Comparison of ENCODE assay signal across 18 cellular contexts in genomic region chr17:57278740-57279387, GRCh38. TPM values are rescaled to one million over a fixed set of nuclear protein-coding genes. Genes with fewer than 3 reads are reported as not detected.
DNase-seq lines count a peak whose midpoint lies in the region; ATAC-seq and TF ChIP-seq lines count a peak whose summit lies in the region.
"Had no signal": no experiment of that assay in that cellular context is flagged by ENCODE, and none has a peak within 500 bp of the region (broad histone marks: within the 10 kb centered on the region; RNA-seq: fewer than 3 reads in every experiment).

No MANE protein-coding gene starts in this region.

- peak; percentile 21 to 49 for TF ChIP-seq RAD21 in liver (IDR thresholded peaks at IDR 0.05)

- no peak for TF ChIP-seq CTCF in activated CD8-positive, alpha-beta T cell treated with anti-CD3 and anti-CD28 coated beads for 36 hours (IDR thresholded peaks at IDR 0.05)
- no peak for TF ChIP-seq CTCF in liver (IDR thresholded peaks at IDR 0.05; ENCODE audit: low read depth, low read length, missing input control)

- WGBS in liver = 66% methylated on average over 10 of the region's 10 CpGs

- intact Hi-C loops in activated CD8-positive, alpha-beta T cell treated with anti-CD3 and anti-CD28 coated beads for 36 hours (cut with micrococcal nuclease) = no loop called here

- DNase-seq in activated CD8-positive, alpha-beta T cell treated with anti-CD3 and anti-CD28 coated beads, Interleukin-2, amount 10 ng/mL, durations not matched to agents 7 days and 5 days = no peak
- DNase-seq in activated CD8-positive, alpha-beta T cell treated with anti-CD3 and anti-CD28 coated beads for 36 hours = no peak
- no peak for DNase-seq in stimulated activated effector memory CD8-positive, alpha-beta T cell treated with anti-CD3 and anti-CD28 coated beads, Interleukin-12 subunit alpha, Interleukin-12 subunit beta, amount 100 ng/mL, for 72 hours (ENCODE audit: low spot score in 2 of 2)
- DNase-seq in NK-92 (lab: John Stamatoyannopoulos, UW; ENCODE audit: unreplicated experiment) = no peak
- DNase-seq: DMS153, EL, Kasumi-1, NCI-H1105, NCI-H187, NCI-H2171, NCI-H446 treated with DMSO at 0.1 percent for 48 hours, NCI-H774, PC-9 had no signal

- no peak overlapping the region for H3K4me3 Mint-ChIP-seq in activated CD8-positive, alpha-beta T cell treated with anti-CD3 and anti-CD28 coated beads, Interleukin-2, amount 10 ng/mL, durations not matched to agents 7 days and 5 days
- H3K4me3 Mint-ChIP-seq in activated CD8-positive, alpha-beta T cell treated with anti-CD3 and anti-CD28 coated beads for 36 hours = no peak overlapping the region
- H3K4me3 Mint-ChIP-seq in activated T-helper 17 cell treated with anti-CD3 and anti-CD28 coated beads, Interleukin-2, amount 50 U/mL, for 72 hours = peak overlapping the region; percentile 80
- no peak overlapping the region for H3K4me3 Mint-ChIP-seq in stimulated activated effector memory CD8-positive, alpha-beta T cell treated with anti-CD3 and anti-CD28 coated beads, Interleukin-12 subunit alpha, Interleukin-12 subunit beta, amount 100 ng/mL, for 72 hours

- H3K4me1 ChIP-seq in liver (ENCODE audit: control insufficient read depth in 4 of 4, insufficient read depth in 4 of 4, low read length in 3 of 4) = peaks cover 6 to 12% (median 9%) of the 10 kb centered on the region in 4 donors
- H3K4me1 ChIP-seq: SJSA1 had no signal

- H3K27me3 Mint-ChIP-seq in activated CD8-positive, alpha-beta T cell treated with anti-CD3 and anti-CD28 coated beads, Interleukin-2, amount 10 ng/mL, durations not matched to agents 7 days and 5 days (ENCODE audit: low read depth) = no peaks in the 10 kb centered on the region
- no peaks in the 10 kb centered on the region for H3K27me3 Mint-ChIP-seq in activated CD8-positive, alpha-beta T cell treated with anti-CD3 and anti-CD28 coated beads for 36 hours
- H3K27me3 Mint-ChIP-seq in activated T-helper 17 cell treated with anti-CD3 and anti-CD28 coated beads, Interleukin-2, amount 50 U/mL, for 72 hours = no peaks in the 10 kb centered on the region

- H3K27me3 ChIP-seq in liver (ENCODE audit: control insufficient read depth in 4 of 4, insufficient read depth in 4 of 4, low read length in 3 of 4) = no peaks in the 10 kb centered on the region
- H3K27me3 ChIP-seq: SJSA1 had no signal

- no peak overlapping the region for H3K4me3 ChIP-seq in liver (ENCODE audit: low read depth in 1 of 3, low read length in 3 of 3)
- H3K4me3 ChIP-seq: PC-9, SJSA1 had no signal

- no peaks in the 10 kb centered on the region for H3K9me3 Mint-ChIP-seq in activated CD8-positive, alpha-beta T cell treated with anti-CD3 and anti-CD28 coated beads, Interleukin-2, amount 10 ng/mL, durations not matched to agents 7 days and 5 days (ENCODE audit: insufficient read depth)
- no peaks in the 10 kb centered on the region for H3K9me3 Mint-ChIP-seq in activated CD8-positive, alpha-beta T cell treated with anti-CD3 and anti-CD28 coated beads for 36 hours
- H3K9me3 Mint-ChIP-seq in activated T-helper 17 cell treated with anti-CD3 and anti-CD28 coated beads, Interleukin-2, amount 50 U/mL, for 72 hours = no peaks in the 10 kb centered on the region
- no peaks in the 10 kb centered on the region for H3K9me3 Mint-ChIP-seq in stimulated activated effector memory CD8-positive, alpha-beta T cell treated with anti-CD3 and anti-CD28 coated beads, Interleukin-12 subunit alpha, Interleukin-12 subunit beta, amount 100 ng/mL, for 72 hours

- no peaks in the 10 kb centered on the region for H3K9me3 ChIP-seq in liver (ENCODE audit: control insufficient read depth in 4 of 4, low read length in 3 of 4)
- H3K9me3 ChIP-seq: SJSA1 had no signal

- peak overlapping the region; percentile 32 for H3K27ac Mint-ChIP-seq in activated CD8-positive, alpha-beta T cell treated with anti-CD3 and anti-CD28 coated beads, Interleukin-2, amount 10 ng/mL, durations not matched to agents 7 days and 5 days
- no peak overlapping the region for H3K27ac Mint-ChIP-seq in activated CD8-positive, alpha-beta T cell treated with anti-CD3 and anti-CD28 coated beads for 36 hours
- H3K27ac Mint-ChIP-seq in activated T-helper 17 cell treated with anti-CD3 and anti-CD28 coated beads, Interleukin-2, amount 50 U/mL, for 72 hours = peak overlapping the region; percentile 2
- H3K27ac Mint-ChIP-seq in stimulated activated effector memory CD8-positive, alpha-beta T cell treated with anti-CD3 and anti-CD28 coated beads, Interleukin-12 subunit alpha, Interleukin-12 subunit beta, amount 100 ng/mL, for 72 hours = peak overlapping the region; percentile 11

- H3K36me3 ChIP-seq in liver (ENCODE audit: control insufficient read depth in 4 of 4, insufficient read depth in 3 of 4, low read depth in 1 of 4, low read length in 3 of 4) = peaks cover 0 to 4% (median 0%) of the 10 kb centered on the region in 4 donors

- CTCF ChIA-PET in activated CD8-positive, alpha-beta T cell treated with anti-CD3 and anti-CD28 coated beads, Interleukin-2, amount 10 ng/mL, durations not matched to agents 7 days and 5 days (lab: Charles Lee) = interaction anchor here (0.9 to 4.2 kb wide), 7 partner anchors 9 to 319 kb away, joined by 3 to 26 read pairs (median 3); no protein-coding TSS in a partner anchor
- CTCF ChIA-PET in activated CD8-positive, alpha-beta T cell treated with anti-CD3 and anti-CD28 coated beads for 36 hours (lab: Charles Lee) = interaction anchor here (1.1 to 3.5 kb wide), 2 partner anchors 20 to 36 kb away, joined by 3 to 18 read pairs; no protein-coding TSS in a partner anchor

- peaks cover 65% of the 10 kb centered on the region for H3K36me3 Mint-ChIP-seq in activated CD8-positive, alpha-beta T cell treated with anti-CD3 and anti-CD28 coated beads, Interleukin-2, amount 10 ng/mL, durations not matched to agents 7 days and 5 days (ENCODE audit: low read depth)
- H3K36me3 Mint-ChIP-seq in activated CD8-positive, alpha-beta T cell treated with anti-CD3 and anti-CD28 coated beads for 36 hours (ENCODE audit: low read depth) = peaks cover 60% of the 10 kb centered on the region
- H3K36me3 Mint-ChIP-seq in activated T-helper 17 cell treated with anti-CD3 and anti-CD28 coated beads, Interleukin-2, amount 50 U/mL, for 72 hours (ENCODE audit: low read depth) = peaks cover 92% of the 10 kb centered on the region
- peaks cover 49% of the 10 kb centered on the region for H3K36me3 Mint-ChIP-seq in stimulated activated effector memory CD8-positive, alpha-beta T cell treated with anti-CD3 and anti-CD28 coated beads, Interleukin-12 subunit alpha, Interleukin-12 subunit beta, amount 100 ng/mL, for 72 hours

- peak overlapping the region in 1 of 2 donors; percentile 65 for H3K9ac ChIP-seq in liver (ENCODE audit: low read depth in 1 of 2, low read length in 2 of 2)

- H3K4me1 Mint-ChIP-seq in activated CD8-positive, alpha-beta T cell treated with anti-CD3 and anti-CD28 coated beads, Interleukin-2, amount 10 ng/mL, durations not matched to agents 7 days and 5 days (ENCODE audit: low read depth) = peaks cover 82% of the 10 kb centered on the region
- H3K4me1 Mint-ChIP-seq in activated CD8-positive, alpha-beta T cell treated with anti-CD3 and anti-CD28 coated beads for 36 hours (ENCODE audit: low read depth) = peaks cover 76% of the 10 kb centered on the region
- H3K4me1 Mint-ChIP-seq in activated T-helper 17 cell treated with anti-CD3 and anti-CD28 coated beads, Interleukin-2, amount 50 U/mL, for 72 hours = peaks cover 76% of the 10 kb centered on the region
- peaks cover 87% of the 10 kb centered on the region for H3K4me1 Mint-ChIP-seq in stimulated activated effector memory CD8-positive, alpha-beta T cell treated with anti-CD3 and anti-CD28 coated beads, Interleukin-12 subunit alpha, Interleukin-12 subunit beta, amount 100 ng/mL, for 72 hours

- no peak for ATAC-seq in activated CD8-positive, alpha-beta T cell treated with anti-CD3 and anti-CD28 coated beads, Interleukin-2, amount 10 ng/mL, durations not matched to agents 7 days and 5 days
- no peak for ATAC-seq in activated CD8-positive, alpha-beta T cell treated with anti-CD3 and anti-CD28 coated beads for 36 hours
- no peak for ATAC-seq in activated T-helper 17 cell treated with anti-CD3 and anti-CD28 coated beads, Interleukin-2, amount 50 U/mL, for 72 hours (replicated peaks)
- ATAC-seq in stimulated activated effector memory CD8-positive, alpha-beta T cell treated with anti-CD3 and anti-CD28 coated beads, Interleukin-12 subunit alpha, Interleukin-12 subunit beta, amount 100 ng/mL, for 72 hours = no peak
- ATAC-seq in HG02571 (IDR thresholded peaks at IDR 0.05; ENCODE audit: unreplicated experiment) = no peak
- ATAC-seq in HG03097 (IDR thresholded peaks at IDR 0.05; ENCODE audit: low FRiP score, unreplicated experiment) = no peak

- POLR2A ChIA-PET in activated CD8-positive, alpha-beta T cell treated with anti-CD3 and anti-CD28 coated beads, Interleukin-2, amount 10 ng/mL, durations not matched to agents 7 days and 5 days (lab: Charles Lee) = interaction anchor here (0.8 to 1.6 kb wide), 2 partner anchors 12 to 21 kb away, joined by 4 read pairs; no protein-coding TSS in a partner anchor
- POLR2A ChIA-PET in activated CD8-positive, alpha-beta T cell treated with anti-CD3 and anti-CD28 coated beads for 36 hours (lab: Charles Lee) = interaction anchor here (0.6 to 4.1 kb wide), 9 partner anchors 8 to 173 kb away, joined by 3 to 15 read pairs (median 3); no protein-coding TSS in a partner anchor

- H3K27ac ChIP-seq in liver (ENCODE audit: low read depth in 1 of 2, low read length in 2 of 2) = peak overlapping the region; percentile 60 to 80
- H3K27ac ChIP-seq: PC-9, SJSA1 had no signal

TF ChIP-seq in liver, 16 proteins besides CTCF, POLR2A, EP300 and RAD21 (continues in another document):
- TF ChIP-seq HNF4A (conservative IDR thresholded peaks at IDR 0.05) (peak; percentile 93 to 97), HNF4G (IDR thresholded peaks at IDR 0.05) (peak; percentile 65), RXRA (IDR thresholded peaks at IDR 0.05) (peak; percentile 92 to 94), SP1 (IDR thresholded peaks at IDR 0.05) (peak; percentile 86), NR2F2 (IDR thresholded peaks at IDR 0.05) (no peak), GABPA (IDR thresholded peaks at IDR 0.05 in 1 of 2, conservative IDR thresholded peaks at IDR 0.05 in 1 of 2) (no peak), FOXA2 (IDR thresholded peaks at IDR 0.05) (peak; percentile 17), TAF1 (conservative IDR thresholded peaks at IDR 0.05) (no peak), YY1 (IDR thresholded peaks at IDR 0.05) (peak; percentile 61)

RNA-seq across cellular contexts. Expression of gene MSI2, which starts 22.5 kb away (rescaled TPM):
- total RNA-seq in activated CD8-positive, alpha-beta T cell treated with anti-CD3 and anti-CD28 coated beads, Interleukin-2, amount 10 ng/mL, durations not matched to agents 7 days and 5 days = 100 to 1,000 TPM; 123 to 125 TPM
- total RNA-seq in activated CD8-positive, alpha-beta T cell treated with anti-CD3 and anti-CD28 coated beads for 36 hours = 10 to 100 TPM; 59.6 to 61.7 TPM
- 100 to 1,000 TPM in 1 of 2 donors, 10 to 100 TPM in 1; 96.3 to 128 TPM for total RNA-seq in activated T-helper 17 cell treated with anti-CD3 and anti-CD28 coated beads, Interleukin-2, amount 50 U/mL, for 72 hours
- total RNA-seq in liver = 10 to 100 TPM; 11.2 to 15.6 TPM
- polyA plus RNA-seq in liver = 1 to 10 TPM; 5.7 to 7.2 TPM
